In genomic region chr12:28710882-28711281, GRCh38 we compare ENCODE assay signal across 1 cellular context.
TF ChIP-seq lines count a peak whose summit lies in the region.

No MANE protein-coding gene starts in this region.

TF ChIP-seq in SK-N-SH, 30 proteins besides CTCF, POLR2A, EP300 and RAD21 (continued from another document):
- TF ChIP-seq MAX (IDR thresholded peaks at IDR 0.05; ENCODE audit: low read depth): no peak
- no peak for TF ChIP-seq GABPA (IDR thresholded peaks at IDR 0.05; ENCODE audit: low read depth)
- TF ChIP-seq FOXJ3 (CRISPR knock-in tag; IDR thresholded peaks at IDR 0.05): no peak
- TF ChIP-seq SMC3 (IDR thresholded peaks at IDR 0.05; ENCODE audit: low read depth, low read length): no peak
- TF ChIP-seq GATA2 (CRISPR knock-in tag; IDR thresholded peaks at IDR 0.05): no peak
- TF ChIP-seq MEF2A (IDR thresholded peaks at IDR 0.05; ENCODE audit: borderline replicate concordance, low read depth): no peak
- TF ChIP-seq ZBTB33 (IDR thresholded peaks at IDR 0.05; ENCODE audit: borderline replicate concordance, low read depth): no peak
- no peak for TF ChIP-seq SIN3A (IDR thresholded peaks at IDR 0.05; ENCODE audit: borderline replicate concordance, low read depth, low read length)
- TF ChIP-seq TCF12 (IDR thresholded peaks at IDR 0.05): peak; percentile 66; the same call in 1 of the 2 replicates
- peak; percentile 57; the same call in 1 of the 2 replicates for TF ChIP-seq REST (IDR thresholded peaks at IDR 0.05; ENCODE audit: low read depth, low read length)
- no peak for TF ChIP-seq ELF1 (IDR thresholded peaks at IDR 0.05)
- no peak for TF ChIP-seq RFX5 (IDR thresholded peaks at IDR 0.05; ENCODE audit: low read length)
- TF ChIP-seq NFIC (IDR thresholded peaks at IDR 0.05; ENCODE audit: borderline replicate concordance): peak; percentile 73
